ENCODE assay signal across 14 cellular contexts in the genomic region with DNA sequence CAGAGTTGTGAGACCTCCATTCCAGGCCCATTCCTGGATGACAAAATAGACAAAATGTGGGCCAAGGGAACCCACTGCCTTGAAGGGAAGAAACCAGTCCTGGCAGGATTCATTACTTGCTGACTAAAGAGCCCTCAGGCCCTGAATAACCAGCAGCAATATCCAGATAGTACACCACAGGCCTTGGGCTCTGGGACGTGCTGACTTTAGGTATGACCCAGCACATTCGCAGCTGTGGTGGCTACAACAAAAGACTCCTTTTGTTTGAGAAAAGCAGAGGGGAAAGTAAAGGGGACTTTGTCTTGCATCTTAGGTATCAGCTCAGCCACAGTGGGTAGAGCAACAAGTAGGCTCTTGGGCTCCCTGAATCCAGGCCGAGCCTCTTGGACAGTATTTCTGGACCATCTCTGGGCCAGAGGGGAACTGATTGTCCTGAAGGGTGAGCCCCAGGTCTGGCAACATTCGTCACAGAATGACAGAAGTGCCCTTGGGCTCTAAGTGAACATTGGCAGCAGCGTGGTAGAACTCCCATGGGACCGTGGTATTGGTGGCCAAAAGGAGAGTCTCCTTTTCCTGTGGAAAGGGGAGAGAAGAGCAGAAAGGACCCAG.
A peak's percentile ranks its signal among the peaks of the same experiment; 100 is the strongest.
DNase-seq lines count a peak whose midpoint lies in the region; ATAC-seq lines count a peak whose summit lies in the region.
"Had no signal": no experiment of that assay in that cellular context is flagged by ENCODE, and none has a peak within 500 bp of the region (broad histone marks: within the 10 kb centered on the region; RNA-seq: fewer than 3 reads in every experiment).

No MANE protein-coding gene starts in this region.

- DNase-seq in foreskin melanocyte (peak; percentile 48), NK-92 (lab: John Stamatoyannopoulos, UW; ENCODE audit: unreplicated experiment) (no peak)
- no peak for DNase-seq in stimulated activated CD4-positive, alpha-beta T cell treated with anti-CD3 and anti-CD28 coated beads, Interleukin-1b, Interleukin-23, amount 100 ng/mL, for 48 hours
- DNase-seq in effector memory CD4-positive, alpha-beta T cell, result no peak
- DNase-seq: activated CD8-positive, alpha-beta memory T cell treated with anti-CD3 and anti-CD28 coated beads, Interleukin-2, amount 50 U/mL, for 4 hours; activated naive CD8-positive, alpha-beta T cell treated with anti-CD3 and anti-CD28 coated beads, Interleukin-2, amount 10 ng/mL, durations not matched to agents 7 days and 5 days; DMS79 treated with DMSO at 0.1 percent for 48 hours; NCI-H187 treated with DMSO at 0.1 percent for 48 hours; sigmoid colon; stomach had no signal

- no peaks in the 10 kb centered on the region for H3K4me1 ChIP-seq in effector memory CD4-positive, alpha-beta T cell (ENCODE audit: control insufficient read depth, insufficient read depth, low read length, poor library complexity, severe bottlenecking)
- H3K4me1 ChIP-seq: sigmoid colon, stomach had no signal

- peaks cover 6% of the 10 kb centered on the region for H3K36me3 ChIP-seq in effector memory CD4-positive, alpha-beta T cell (ENCODE audit: control insufficient read depth, insufficient read depth, low read length)
- H3K36me3 ChIP-seq: sigmoid colon had no signal

- no peaks in the 10 kb centered on the region for H3K27me3 ChIP-seq in effector memory CD4-positive, alpha-beta T cell (replicated peaks; ENCODE audit: control insufficient read depth, insufficient read depth, low read length, poor library complexity, severe bottlenecking)
- H3K27me3 ChIP-seq: sigmoid colon, stomach had no signal

- H3K9me3 ChIP-seq in effector memory CD4-positive, alpha-beta T cell (ENCODE audit: control insufficient read depth, low read length), result no peaks in the 10 kb centered on the region
- H3K9me3 ChIP-seq: sigmoid colon, stomach had no signal

- H3K27ac ChIP-seq in effector memory CD4-positive, alpha-beta T cell (ENCODE audit: insufficient read depth, low read length, poor library complexity, severe bottlenecking), result no peak overlapping the region
- H3K27ac ChIP-seq: sigmoid colon, stomach had no signal

- ATAC-seq in GM18520 (IDR thresholded peaks at IDR 0.05; ENCODE audit: unreplicated experiment) (peak; percentile 20), GM21825 (IDR thresholded peaks at IDR 0.05; ENCODE audit: unreplicated experiment) (peak; percentile 35), HG03571 (IDR thresholded peaks at IDR 0.05; ENCODE audit: unreplicated experiment) (peak; percentile 3), HG02884 (IDR thresholded peaks at IDR 0.05; ENCODE audit: unreplicated experiment) (no peak)

- H3K4me3 ChIP-seq in effector memory CD4-positive, alpha-beta T cell (ENCODE audit: insufficient read depth, low read depth, low read length, poor library complexity, severe bottlenecking), result no peak overlapping the region
- H3K4me3 ChIP-seq: sigmoid colon, stomach had no signal
